Comparison of ENCODE assay signal across 22 cellular contexts in genomic region chr19:3612330-3612729, GRCh38. TPM values are rescaled to one million over a fixed set of nuclear protein-coding genes. Genes with fewer than 3 reads are reported as not detected.
"Had no signal": no experiment of that assay in that cellular context is flagged by ENCODE, and none has a peak within 500 bp of the region (broad histone marks: within the 10 kb centered on the region; RNA-seq: fewer than 3 reads in every experiment).

No MANE protein-coding gene starts in this region.

- H3K27me3 ChIP-seq: SJCRH30 had no signal

- H3K27ac ChIP-seq: KMS-11, SJCRH30 had no signal

- H3K36me3 Mint-ChIP-seq: activated naive CD4-positive, alpha-beta T cell treated with anti-CD3 and anti-CD28 coated beads, Interleukin-2, amount 50 U/mL, for 72 hours had no signal

- H3K27ac Mint-ChIP-seq: activated CD8-positive, alpha-beta T cell treated with anti-CD3 and anti-CD28 coated beads, Interleukin-2, amount 10 ng/mL, durations not matched to agents 7 days and 5 days; activated naive CD4-positive, alpha-beta T cell treated with anti-CD3 and anti-CD28 coated beads, Interleukin-2, amount 50 U/mL, for 72 hours; IgD-negative memory B cell; T-helper 2 cell treated with Interferon-gamma antibody and Interleukin-4, amounts not matched to agents 5 μg/mL and 100 μg/mL, for 36 hours had no signal

- H3K9me3 Mint-ChIP-seq: activated naive CD4-positive, alpha-beta T cell treated with anti-CD3 and anti-CD28 coated beads, Interleukin-2, amount 50 U/mL, for 72 hours; IgD-negative memory B cell; T-helper 2 cell treated with Interferon-gamma antibody and Interleukin-4, amounts not matched to agents 5 μg/mL and 100 μg/mL, for 36 hours had no signal

- H3K4me1 ChIP-seq: SJCRH30 had no signal

- H3K4me3 ChIP-seq: SJCRH30 had no signal

- DNase-seq: activated CD4-positive, alpha-beta T cell treated with anti-CD3 and anti-CD28 coated beads for 4 hours; activated CD8-positive, alpha-beta memory T cell treated with anti-CD3 and anti-CD28 coated beads, Interleukin-2, amount 50 U/mL, for 48 hours; activated CD8-positive, alpha-beta T cell treated with anti-CD3 and anti-CD28 coated beads, Interleukin-2, amount 10 ng/mL, durations not matched to agents 7 days and 5 days; activated T-cell treated with anti-CD3 and anti-CD28 coated beads, Interleukin-2, amount 50 U/mL, for 1 hour; NCI-H1092; NCI-H1417; NCI-H1930; NCI-H2107; NCI-H2171 treated with DMSO at 0.1 percent for 48 hours; NCI-H226; NCI-H526; NCI-H774; Right ventricle myocardium superior; SJCRH30 had no signal

- H3K4me3 Mint-ChIP-seq: activated CD8-positive, alpha-beta T cell treated with anti-CD3 and anti-CD28 coated beads, Interleukin-2, amount 10 ng/mL, durations not matched to agents 7 days and 5 days; T-helper 2 cell treated with Interferon-gamma antibody and Interleukin-4, amounts not matched to agents 5 μg/mL and 100 μg/mL, for 36 hours had no signal

- ATAC-seq: activated CD4-positive, CD25-positive, alpha-beta regulatory T cell treated with anti-CD3 and anti-CD28 coated beads, Interleukin-2, amount 50 U/mL, for 24 hours; activated CD8-positive, alpha-beta T cell treated with anti-CD3 and anti-CD28 coated beads, Interleukin-2, amount 10 ng/mL, durations not matched to agents 7 days and 5 days; activated naive CD4-positive, alpha-beta T cell treated with anti-CD3 and anti-CD28 coated beads, Interleukin-2, amount 50 U/mL, for 72 hours had no signal

- H3K9me3 ChIP-seq: SJCRH30, SK-N-SH had no signal

RNA-seq across cellular contexts. Expression of gene TBXA2R, which starts 5.7 kb away (rescaled TPM):
- total RNA-seq: MCF 10A, OCI-LY7 had no signal

RNA-seq across cellular contexts. Expression of gene GIPC3, which starts 27.1 kb away (rescaled TPM):
- total RNA-seq: MCF 10A, OCI-LY7 had no signal
- polyA plus RNA-seq: IgD-negative memory B cell had no signal
